Comparison of ENCODE assay signal across 8 cellular contexts in genomic region chr15:100350434-100351226, GRCh38. TPM values are rescaled to one million over a fixed set of nuclear protein-coding genes. Genes with fewer than 3 reads are reported as not detected.
DNase-seq lines count a peak whose midpoint lies in the region; ATAC-seq and TF ChIP-seq lines count a peak whose summit lies in the region.

No MANE protein-coding gene starts in this region.

- H3K27me3 ChIP-seq in DOHH2 (ENCODE audit: control insufficient read depth, low read length): 0 out of 2 replicates have a peak, but pooled peaks cover 5% of the 10 kb centered on the region

- H3K79me2 ChIP-seq in DOHH2 (ENCODE audit: control insufficient read depth, low read length): no peaks in the 10 kb centered on the region

- H3K27ac Mint-ChIP-seq in naive B cell: peak overlapping the region in 1 of 6 donors; percentile 84

- H3K27ac ChIP-seq in DOHH2 (ENCODE audit: low read depth, low read length): no peak overlapping the region
- H3K27ac ChIP-seq in coronary artery: peak overlapping the region; percentile 92 to 97

- H3K9me3 Mint-ChIP-seq in naive B cell: peaks cover 0 to 6% (median 4%) of the 10 kb centered on the region in 7 donors

- peaks cover 6 to 11% (median 10%) of the 10 kb centered on the region in 3 donors for H3K4me1 Mint-ChIP-seq in naive B cell

- peak overlapping the region; percentile 77 to 93 (median 90) for H3K4me3 Mint-ChIP-seq in naive B cell

- ATAC-seq in naive B cell (ENCODE audit: low read depth in 2 of 2) (peak in 1 of 2 donors; percentile 2), HG02852 (IDR thresholded peaks at IDR 0.05; ENCODE audit: unreplicated experiment) (no peak)

- no peaks in the 10 kb centered on the region for H4K20me1 ChIP-seq in DOHH2 (ENCODE audit: control insufficient read depth, insufficient read depth, low read depth, low read length)

- TF ChIP-seq CTCF in DOHH2 (IDR thresholded peaks at IDR 0.05; ENCODE audit: low read depth, low read length, poor library complexity, severe bottlenecking) (no peak), coronary artery (IDR thresholded peaks at IDR 0.05) (no peak)

- H3K4me3 ChIP-seq in DOHH2 (ENCODE audit: low read length) (peak overlapping the region; percentile 85), coronary artery (peak overlapping the region; percentile 83)

- H3K27me3 Mint-ChIP-seq in naive B cell: peaks cover 28 to 57% (median 40%) of the 10 kb centered on the region in 3 donors

- DNase-seq in NCI-H774 (lab: John Stamatoyannopoulos, UW) (peak; percentile 67), coronary artery (ENCODE audit: low spot score) (no peak), naive B cell (no peak), T-helper 9 cell (no peak), NCI-H2196 (lab: John Stamatoyannopoulos, UW; ENCODE audit: unreplicated experiment) (no peak)
- no peak for DNase-seq in effector CD4-positive, alpha-beta T cell

- H3F3A ChIP-seq in DOHH2 (ENCODE audit: control insufficient read depth, insufficient read depth): no peaks in the 10 kb centered on the region

- H3K9me2 ChIP-seq in DOHH2 (replicated peaks; ENCODE audit: control insufficient read depth, low read length): no peaks in the 10 kb centered on the region

- no peak overlapping the region for H3K4me2 ChIP-seq in DOHH2 (ENCODE audit: low read length)

- no peaks in the 10 kb centered on the region for H3K36me3 ChIP-seq in DOHH2 (ENCODE audit: control insufficient read depth, low read length)

- H3K4me1 ChIP-seq in DOHH2 (ENCODE audit: control insufficient read depth, low read length): peaks cover 8% of the 10 kb centered on the region

- no peaks in the 10 kb centered on the region for H3K9me3 ChIP-seq in DOHH2 (ENCODE audit: control insufficient read depth, insufficient read depth, low read length)

- no peaks in the 10 kb centered on the region for H3K36me3 Mint-ChIP-seq in naive B cell

RNA-seq across cellular contexts. Expression of gene ADAMTS17, which starts 8.9 kb away (rescaled TPM):
- not detected for polyA plus RNA-seq in naive B cell (ENCODE audit: low read depth in 6 of 6)
